In genomic region chr7:134943785-134944400, GRCh38 we compare ENCODE assay signal across 8 cellular contexts. TPM values are rescaled to one million over a fixed set of nuclear protein-coding genes. Genes with fewer than 3 reads are reported as not detected.
DNase-seq lines count a peak whose midpoint lies in the region; ATAC-seq, FAIRE-seq and TF ChIP-seq lines count a peak whose summit lies in the region.

No MANE protein-coding gene starts in this region.

- CTCF ChIA-PET in Calu3 (lab: Charles Lee), result interaction anchor here (1.3 to 2.2 kb wide), 5 partner anchors 219 to 311 kb away, joined by 4 to 10 read pairs (median 6); no protein-coding TSS in a partner anchor
- CTCF ChIA-PET in K562 (lab: Yijun Ruan, JAX; ENCODE audit: low intra/inter-chr PET ratio), result interaction anchor here (0.6 to 2.3 kb wide), 4 partner anchors 99 to 311 kb away, joined by 3 to 14 read pairs (median 8); no protein-coding TSS in a partner anchor
- CTCF ChIA-PET in activated naive CD4-positive, alpha-beta T cell treated with anti-CD3 and anti-CD28 coated beads for 36 hours (lab: Charles Lee), result interaction anchor here (0.6 to 4.1 kb wide), 7 partner anchors 65 to 311 kb away, joined by 3 to 16 read pairs (median 3); no protein-coding TSS in a partner anchor
- CTCF ChIA-PET in activated CD4-positive, alpha-beta T cell treated with anti-CD3 and anti-CD28 coated beads for 36 hours (lab: Charles Lee), result interaction anchor here (1.4 to 2.7 kb wide), 3 partner anchors 10 to 311 kb away, joined by 3 to 10 read pairs (median 4); no protein-coding TSS in a partner anchor

- BruUV-seq in Calu3 (replicated peaks; lab: Mats Ljungman, UMichigan) (no TSS peak), K562 (replicated peaks; lab: Mats Ljungman, UMichigan) (no TSS peak)

- in situ Hi-C loops in K562 (cut with MboI), result loop anchor here (10.0 kb wide), 1 partner anchor 499 kb away; no protein-coding TSS in a partner anchor

- peaks cover 16% of the 10 kb centered on the region for H3K4me1 Mint-ChIP-seq in Calu3 (ENCODE audit: low read depth, unreplicated experiment)
- H3K4me1 Mint-ChIP-seq in activated T-cell treated with anti-CD3 and anti-CD28 coated beads, Interleukin-2, amount 50 U/mL, for 24 hours (ENCODE audit: low read depth), result peaks cover 13% of the 10 kb centered on the region
- H3K4me1 Mint-ChIP-seq in activated naive CD4-positive, alpha-beta T cell treated with anti-CD3 and anti-CD28 coated beads for 36 hours (ENCODE audit: low read depth), result peaks cover 18% of the 10 kb centered on the region
- peaks cover 18% of the 10 kb centered on the region for H3K4me1 Mint-ChIP-seq in activated CD4-positive, alpha-beta T cell treated with anti-CD3 and anti-CD28 coated beads for 36 hours

- peak; percentile 87 for TF ChIP-seq RAD21 in K562 (CRISPR knock-in tag; conservative IDR thresholded peaks at IDR 0.05 in 1 of 2, IDR thresholded peaks at IDR 0.05 in 1 of 2)

- no peak overlapping the region for H3K4me3 Mint-ChIP-seq in Calu3 (ENCODE audit: low read depth, unreplicated experiment)
- no peak overlapping the region for H3K4me3 Mint-ChIP-seq in activated T-cell treated with anti-CD3 and anti-CD28 coated beads, Interleukin-2, amount 50 U/mL, for 24 hours
- H3K4me3 Mint-ChIP-seq in activated naive CD4-positive, alpha-beta T cell treated with anti-CD3 and anti-CD28 coated beads for 36 hours, result no peak overlapping the region
- no peak overlapping the region for H3K4me3 Mint-ChIP-seq in activated CD4-positive, alpha-beta T cell treated with anti-CD3 and anti-CD28 coated beads for 36 hours

- FAIRE-seq in K562 (lab: Jason Lieb, UNC), result peak; percentile 72

- no peak overlapping the region for H3K27ac ChIP-seq in K562 (ENCODE audit: extremely low read depth, low read depth, low read length)

- TF ChIP-seq EP300 in K562 (IDR thresholded peaks at IDR 0.05; ENCODE audit: low read length), result no peak

- no peak for TF ChIP-seq POLR2A in K562 (conservative IDR thresholded peaks at IDR 0.05)

- peak; percentile 80 for ATAC-seq in GM19438 (IDR thresholded peaks at IDR 0.05; ENCODE audit: low read depth, unreplicated experiment)
- peak; percentile 89 for ATAC-seq in K562
- ATAC-seq in activated CD4-positive, alpha-beta T cell treated with anti-CD3 and anti-CD28 coated beads for 36 hours, result no peak

- H2AFZ ChIP-seq in K562 (ENCODE audit: low read depth, low read length), result no peak overlapping the region

- POLR2A ChIA-PET in K562 (lab: Yijun Ruan, JAX), result no interaction called here
- POLR2A ChIA-PET in activated CD4-positive, alpha-beta T cell treated with anti-CD3 and anti-CD28 coated beads for 36 hours (lab: Charles Lee), result no interaction called here

- no peaks in the 10 kb centered on the region for H3K79me2 ChIP-seq in K562 (ENCODE audit: control insufficient read depth, insufficient read depth, low read length)

- no peak overlapping the region for H3K4me3 ChIP-seq in K562

- no peaks in the 10 kb centered on the region; a peak in 1 of 5 replicates for H3K4me1 ChIP-seq in K562 (replicated peaks in 1 of 2; ENCODE audit: control insufficient read depth in 2 of 2, insufficient read depth in 2 of 2, low read length in 2 of 2)

- intact Hi-C loops in Calu3 (cut with micrococcal nuclease; ENCODE audit: unreplicated experiment), result loop anchor here (1.0 to 10.0 kb wide), 5 partner anchors 57 to 509 kb away; no protein-coding TSS in a partner anchor
- intact Hi-C loops in K562 (cut with micrococcal nuclease), result loop anchor here (1.0 to 10.0 kb wide), 5 partner anchors 67 to 429 kb away; no protein-coding TSS in a partner anchor
- intact Hi-C loops in activated naive CD4-positive, alpha-beta T cell treated with anti-CD3 and anti-CD28 coated beads for 36 hours (cut with micrococcal nuclease), result loop anchor here (1.0 to 2.0 kb wide), 2 partner anchors 193 to 311 kb away; no protein-coding TSS in a partner anchor
- intact Hi-C loops in activated CD4-positive, alpha-beta T cell treated with anti-CD3 and anti-CD28 coated beads for 36 hours (cut with DNase I, micrococcal nuclease), result loop anchor here in 1 of 2 experiments (2.0 kb wide), 1 partner anchor 253 kb away; no protein-coding TSS in a partner anchor

- H3K27me3 Mint-ChIP-seq in Calu3 (ENCODE audit: unreplicated experiment), result no peaks in the 10 kb centered on the region
- H3K27me3 Mint-ChIP-seq in activated T-cell treated with anti-CD3 and anti-CD28 coated beads, Interleukin-2, amount 50 U/mL, for 24 hours, result no peaks in the 10 kb centered on the region
- no peaks in the 10 kb centered on the region for H3K27me3 Mint-ChIP-seq in activated naive CD4-positive, alpha-beta T cell treated with anti-CD3 and anti-CD28 coated beads for 36 hours (ENCODE audit: low read depth)
- no peaks in the 10 kb centered on the region for H3K27me3 Mint-ChIP-seq in activated CD4-positive, alpha-beta T cell treated with anti-CD3 and anti-CD28 coated beads for 36 hours

- no peak overlapping the region for H3K9ac ChIP-seq in K562 (ENCODE audit: insufficient read depth in 1 of 2, low read depth in 2 of 2, low read length in 2 of 2)

- TF ChIP-seq CTCF in Calu3 (IDR thresholded peaks at IDR 0.05; ENCODE audit: unreplicated experiment) (no peak), K562 (IDR thresholded peaks at IDR 0.05 in 2 of 3, conservative IDR thresholded peaks at IDR 0.05 in 1 of 3; ENCODE audit: insufficient read depth in 2 of 3, low read depth in 1 of 3, low read length in 3 of 3) (peak; percentile 52 to 75 (median 64); a peak in 5 of 6 replicates)

- no peak overlapping the region for H3K4me2 ChIP-seq in K562 (ENCODE audit: insufficient read depth, low read length)

- no peaks in the 10 kb centered on the region for H3K9me3 Mint-ChIP-seq in Calu3 (ENCODE audit: low read depth, unreplicated experiment)
- no peaks in the 10 kb centered on the region for H3K9me3 Mint-ChIP-seq in activated T-cell treated with anti-CD3 and anti-CD28 coated beads, Interleukin-2, amount 50 U/mL, for 24 hours
- no peaks in the 10 kb centered on the region for H3K9me3 Mint-ChIP-seq in activated naive CD4-positive, alpha-beta T cell treated with anti-CD3 and anti-CD28 coated beads for 36 hours
- no peaks in the 10 kb centered on the region for H3K9me3 Mint-ChIP-seq in activated CD4-positive, alpha-beta T cell treated with anti-CD3 and anti-CD28 coated beads for 36 hours (ENCODE audit: low read depth)

- H3K9me3 ChIP-seq in K562 (replicated peaks; ENCODE audit: control insufficient read depth, insufficient read depth, low read depth, low read length), result no peaks in the 10 kb centered on the region

- no peak overlapping the region for H3K27ac Mint-ChIP-seq in Calu3 (ENCODE audit: unreplicated experiment)
- no peak overlapping the region for H3K27ac Mint-ChIP-seq in activated T-cell treated with anti-CD3 and anti-CD28 coated beads, Interleukin-2, amount 50 U/mL, for 24 hours
- H3K27ac Mint-ChIP-seq in activated naive CD4-positive, alpha-beta T cell treated with anti-CD3 and anti-CD28 coated beads for 36 hours, result no peak overlapping the region
- H3K27ac Mint-ChIP-seq in activated CD4-positive, alpha-beta T cell treated with anti-CD3 and anti-CD28 coated beads for 36 hours, result no peak overlapping the region

- no peaks in the 10 kb centered on the region for H3K36me3 Mint-ChIP-seq in Calu3 (ENCODE audit: insufficient read depth, unreplicated experiment)
- H3K36me3 Mint-ChIP-seq in activated T-cell treated with anti-CD3 and anti-CD28 coated beads, Interleukin-2, amount 50 U/mL, for 24 hours (ENCODE audit: low read depth), result no peaks in the 10 kb centered on the region
- no peaks in the 10 kb centered on the region for H3K36me3 Mint-ChIP-seq in activated naive CD4-positive, alpha-beta T cell treated with anti-CD3 and anti-CD28 coated beads for 36 hours (ENCODE audit: low read depth)
- H3K36me3 Mint-ChIP-seq in activated CD4-positive, alpha-beta T cell treated with anti-CD3 and anti-CD28 coated beads for 36 hours (ENCODE audit: low read depth), result no peaks in the 10 kb centered on the region

- WGBS in K562 (ENCODE audit: insufficient coverage, low coverage, missing lambda C conversion rate), result 0% methylated on average over 3 of the region's 3 CpGs

- H3K27me3 ChIP-seq in K562 (ENCODE audit: control insufficient read depth in 2 of 2, insufficient read depth in 2 of 2, low read length in 2 of 2), result peaks cover 18 to 25% of the 10 kb centered on the region in 2 experiments; a peak in 4 of 5 replicates

- H4K20me1 ChIP-seq in K562 (replicated peaks; ENCODE audit: control insufficient read depth, insufficient read depth, low read length), result no peaks in the 10 kb centered on the region

- no peaks in the 10 kb centered on the region for H3K36me3 ChIP-seq in K562 (ENCODE audit: control insufficient read depth, insufficient read depth, low read length)

- H3K9me1 ChIP-seq in K562 (ENCODE audit: control insufficient read depth, insufficient read depth, low read length), result no peaks in the 10 kb centered on the region

- peak; percentile 13 for DNase-seq in Calu3
- DNase-seq in Kasumi-1 (lab: John Stamatoyannopoulos, UW), result peak; percentile 31 to 43
- peak in 2 of 4 experiments; percentile 44 to 51 for DNase-seq in K562 (ENCODE audit: extremely low read depth in 1 of 4, low spot score in 3 of 4)
- DNase-seq in pons (ENCODE audit: low spot score), result peak; percentile 81
- no peak for DNase-seq in activated T-cell treated with anti-CD3 and anti-CD28 coated beads, Interleukin-2, amount 50 U/mL, for 24 hours
- DNase-seq in activated naive CD4-positive, alpha-beta T cell treated with anti-CD3 and anti-CD28 coated beads for 36 hours, result no peak
- no peak for DNase-seq in activated CD4-positive, alpha-beta T cell treated with anti-CD3 and anti-CD28 coated beads for 36 hours

RNA-seq across cellular contexts. Expression of gene AGBL3, which starts 42.4 kb away (rescaled TPM):
- total RNA-seq in Calu3 (2022) (5.4 and 6.3 TPM in 2 replicates), K562 (2014; rRNA removed) (0.54 and 0.73 TPM in 2 replicates), K562 (2014; rRNA removed; fragmentation: Illumina TruSeq; extraction: Trizol) (1.7 and 2.4 TPM in 2 replicates), K562 (2015; rRNA removed; fragmentation: Illumina TruSeq; extraction: Trizol) (1.5 and 1.8 TPM in 2 replicates), K562 (2021) (2.1 and 2.9 TPM in 2 replicates)
- total RNA-seq in K562 (2011; cell fraction: chromatin; rRNA removed; ENCODE audit: low replicate concordance), result 3.1 and 5.6 TPM in 2 replicates
- total RNA-seq in K562 (2011; cell fraction: nucleolus; rRNA removed), result 0.92 and 1.2 TPM in 2 replicates
- total RNA-seq in K562 (2011; cell fraction: nucleoplasm; rRNA removed), result 3.9 and 6.5 TPM in 2 replicates
- polyA plus RNA-seq in K562 (2011; rRNA removed) (1.9 and 2.5 TPM in 2 replicates), K562 (2014; fragmentation: Illumina TruSeq; extraction: Trizol) (2.0 TPM in 2 replicates), K562 (2014; fragmentation: Nextera tagmentation; extraction: Ambion mirVana) (under 1 TPM; 0.71 to 0.75 TPM), K562 (2014; rRNA removed) (1.4 and 1.8 TPM in 2 replicates)
- 0.51 and 0.66 TPM in 2 replicates for polyA plus RNA-seq in K562 (2011; cell fraction: cytosol; rRNA removed)
- polyA plus RNA-seq in K562 (2011; cell fraction: nucleus; rRNA removed), result 1.7 and 1.9 TPM in 2 replicates
- polyA plus RNA-seq in K562 (2012), result 0.98 and 2.4 TPM in 2 replicates
- 1.5 and 1.6 TPM in 2 replicates for polyA minus RNA-seq in K562 (2011; rRNA and poly(A)+ RNA removed)
- polyA minus RNA-seq in K562 (2011; cell fraction: cytosol; rRNA and poly(A)+ RNA removed), result not detected in 2 replicates
- 2.0 and 4.6 TPM in 2 replicates for polyA minus RNA-seq in K562 (2011; cell fraction: nucleus; rRNA and poly(A)+ RNA removed)
- total RNA-seq in activated naive CD4-positive, alpha-beta T cell treated with anti-CD3 and anti-CD28 coated beads for 36 hours, result 1 to 10 TPM; 2.6 to 3.6 TPM
- total RNA-seq in activated CD4-positive, alpha-beta T cell treated with anti-CD3 and anti-CD28 coated beads for 36 hours, result 1 to 10 TPM; 2.1 to 2.2 TPM

Comparison
In these comparisons a context has a peak if more than half of its experiments do, and no peak if none do; other contexts are left out.
1. DNase-seq: peak in Calu3 (single experiment), Kasumi-1 (2 of 2) and pons (single experiment); none in activated T-cell treated with anti-CD3 and anti-CD28 coated beads, Interleukin-2, amount 50 U/mL, for 24 hours (single experiment), activated naive CD4-positive, alpha-beta T cell treated with anti-CD3 and anti-CD28 coated beads for 36 hours (single experiment) and activated CD4-positive, alpha-beta T cell treated with anti-CD3 and anti-CD28 coated beads for 36 hours (single experiment).